ENCODE assay signal across 27 cellular contexts in genomic region chr2:221972813-221973478, GRCh38.
"Had no signal": no experiment of that assay in that cellular context is flagged by ENCODE, and none has a peak within 500 bp of the region (broad histone marks: within the 10 kb centered on the region; RNA-seq: fewer than 3 reads in every experiment).

No MANE protein-coding gene starts in this region.

- H3K36me3 Mint-ChIP-seq: activated CD4-positive, alpha-beta memory T cell treated with anti-CD3 and anti-CD28 coated beads for 36 hours; activated naive CD8-positive, alpha-beta T cell; IgD-negative memory B cell had no signal

- ATAC-seq: activated T-helper 17 cell treated with anti-CD3 and anti-CD28 coated beads, Interleukin-2, amount 50 U/mL, for 72 hours; Right ventricle myocardium inferior had no signal

- H3K9ac ChIP-seq: SK-N-SH had no signal

- DNase-seq: activated CD4-positive, alpha-beta memory T cell treated with anti-CD3 and anti-CD28 coated beads for 36 hours; activated CD4-positive, alpha-beta T cell treated with anti-CD3 and anti-CD28 coated beads, Interleukin-2, amount 10 ng/mL, durations not matched to agents 7 days and 5 days; activated CD4-positive, CD25-positive, alpha-beta regulatory T cell; activated CD8-positive, alpha-beta memory T cell treated with anti-CD3 and anti-CD28 coated beads for 24 hours; activated gamma-delta T cell; activated naive CD4-positive, alpha-beta T cell treated with anti-CD3 and anti-CD28 coated beads for 36 hours; activated T-cell treated with anti-CD3 and anti-CD28 coated beads for 4 hours; activated T-cell treated with anti-CD3 and anti-CD28 coated beads, Interleukin-2, amount 50 U/mL, for 48 hours; amygdala; brain microvascular endothelial cell; KG1; NCI-H1092; NCI-H1417; NCI-H1930; NCI-H345; NCI-H510A; NCI-H69; NK-92 treated with Interleukin-12 subunit alpha and Interleukin-12 subunit beta, amount 100 ng/mL, for 24 hours; OCI-M1; SJCRH30; SK-N-SH; T-helper 1 cell had no signal

- H3K4me3 Mint-ChIP-seq: activated CD4-positive, alpha-beta memory T cell treated with anti-CD3 and anti-CD28 coated beads for 36 hours; activated CD4-positive, alpha-beta T cell treated with anti-CD3 and anti-CD28 coated beads, Interleukin-2, amount 10 ng/mL, durations not matched to agents 7 days and 5 days; activated naive CD4-positive, alpha-beta T cell treated with anti-CD3 and anti-CD28 coated beads for 36 hours; activated naive CD8-positive, alpha-beta T cell; activated T-helper 17 cell treated with anti-CD3 and anti-CD28 coated beads, Interleukin-2, amount 50 U/mL, for 72 hours; IgD-negative memory B cell had no signal

- H3K4me1 Mint-ChIP-seq: activated CD4-positive, alpha-beta T cell treated with anti-CD3 and anti-CD28 coated beads, Interleukin-2, amount 10 ng/mL, durations not matched to agents 7 days and 5 days; activated T-helper 17 cell treated with anti-CD3 and anti-CD28 coated beads, Interleukin-2, amount 50 U/mL, for 72 hours; IgD-negative memory B cell had no signal

- H3K27ac ChIP-seq: brain microvascular endothelial cell, SJCRH30, VCaP had no signal

- H3K9me3 ChIP-seq: SJCRH30, SK-N-SH had no signal

- H3K4me3 ChIP-seq: SJCRH30 had no signal

- H3K36me3 ChIP-seq: brain microvascular endothelial cell, SJCRH30 had no signal

- H3K9me3 Mint-ChIP-seq: activated CD4-positive, alpha-beta memory T cell treated with anti-CD3 and anti-CD28 coated beads for 36 hours; activated CD4-positive, alpha-beta T cell treated with anti-CD3 and anti-CD28 coated beads, Interleukin-2, amount 10 ng/mL, durations not matched to agents 7 days and 5 days; activated naive CD4-positive, alpha-beta T cell treated with anti-CD3 and anti-CD28 coated beads for 36 hours; activated T-helper 17 cell treated with anti-CD3 and anti-CD28 coated beads, Interleukin-2, amount 50 U/mL, for 72 hours; IgD-negative memory B cell had no signal

- H3K27ac Mint-ChIP-seq: activated CD4-positive, alpha-beta memory T cell treated with anti-CD3 and anti-CD28 coated beads for 36 hours; activated CD4-positive, alpha-beta T cell treated with anti-CD3 and anti-CD28 coated beads, Interleukin-2, amount 10 ng/mL, durations not matched to agents 7 days and 5 days; activated naive CD4-positive, alpha-beta T cell treated with anti-CD3 and anti-CD28 coated beads for 36 hours; activated naive CD8-positive, alpha-beta T cell; activated T-helper 17 cell treated with anti-CD3 and anti-CD28 coated beads, Interleukin-2, amount 50 U/mL, for 72 hours; IgD-negative memory B cell had no signal

- H3K27me3 ChIP-seq: brain microvascular endothelial cell, SJCRH30 had no signal
